Comparison of ENCODE assay signal across 8 cellular contexts in genomic region chr5:7927466-7928375, GRCh38. TPM values are rescaled to one million over a fixed set of nuclear protein-coding genes. Genes with fewer than 3 reads are reported as not detected.
DNase-seq lines count a peak whose midpoint lies in the region; ATAC-seq and TF ChIP-seq lines count a peak whose summit lies in the region.

No MANE protein-coding gene starts in this region.

- TF ChIP-seq CTCF in foreskin keratinocyte (conservative IDR thresholded peaks at IDR 0.05) (peak; percentile 76), ovary (IDR thresholded peaks at IDR 0.05) (peak; percentile 52 to 64 (median 59))

- WGBS in ovary, 3 donors = 47 to 55% (median 52%) methylated on average over 26 of the region's 26 CpGs

- TF ChIP-seq EP300 in ovary (IDR thresholded peaks at IDR 0.05) = no peak

- ATAC-seq in GM19467 (IDR thresholded peaks at IDR 0.05; ENCODE audit: unreplicated experiment) = peak; percentile 74
- peak; percentile 81 for ATAC-seq in foreskin keratinocyte
- no peak for ATAC-seq in HG03521 (IDR thresholded peaks at IDR 0.05; ENCODE audit: unreplicated experiment)

- intact Hi-C loops in ovary (cut with DNase I) = no loop called here

- H3K9me3 ChIP-seq in ovary = no peaks in the 10 kb centered on the region

- TF ChIP-seq POLR2A in ovary (IDR thresholded peaks at IDR 0.05) = no peak

- DNase-seq in DMS153 (lab: John Stamatoyannopoulos, UW) (peak; percentile 73), HK-2 (ENCODE audit: unreplicated experiment) (peak; percentile 40), NCI-H526 (lab: John Stamatoyannopoulos, UW) (peak; percentile 47 to 81), activated T-cell treated with anti-CD3 and anti-CD28 coated beads for 48 hours (ENCODE audit: low read depth) (peak; percentile 8), foreskin keratinocyte (peak in 1 of 2 donors; percentile 41), ovary (peak; percentile 20 to 67 (median 62))

- H3K4me3 ChIP-seq in ovary = no peak overlapping the region

- H3K36me3 ChIP-seq in ovary = no peaks in the 10 kb centered on the region

- H3K27me3 ChIP-seq in foreskin keratinocyte (no peaks in the 10 kb centered on the region), ovary (no peaks in the 10 kb centered on the region)

- H3K27ac ChIP-seq in foreskin keratinocyte = no peak overlapping the region
- H3K27ac ChIP-seq in ovary = no peak overlapping the region

- H3K4me1 ChIP-seq in foreskin keratinocyte (no peaks in the 10 kb centered on the region), ovary (ENCODE audit: insufficient read depth) (no peaks in the 10 kb centered on the region)

RNA-seq across cellular contexts. Expression of gene MTRR, which starts 58.8 kb away (rescaled TPM):
- total RNA-seq in foreskin keratinocyte = 38.1 and 40.0 TPM in 2 replicates
- 12.8 and 15.4 TPM in 2 replicates for polyA plus RNA-seq in foreskin keratinocyte
- total RNA-seq in ovary = 10 to 100 TPM; 21.8 to 65.9 (median 42.9) TPM
- 10 to 100 TPM; 23.6 to 31.1 TPM for polyA plus RNA-seq in ovary

RNA-seq across cellular contexts. Expression of gene FASTKD3, which starts 58.9 kb away (rescaled TPM):
- 10.5 and 13.2 TPM in 2 replicates for total RNA-seq in foreskin keratinocyte
- 9.0 and 10.9 TPM in 2 replicates for polyA plus RNA-seq in foreskin keratinocyte
- 10 to 100 TPM in 1 of 7 donors, 1 to 10 TPM in 6; 4.9 to 10.8 (median 7.2) TPM for total RNA-seq in ovary
- polyA plus RNA-seq in ovary = 10 to 100 TPM in 1 of 2 donors, 1 to 10 TPM in 1; 9.3 to 11.6 TPM
